In genomic region chr7:77791336-77791735, GRCh38 we compare ENCODE assay signal across 15 cellular contexts. TPM values are rescaled to one million over a fixed set of nuclear protein-coding genes. Genes with fewer than 3 reads are reported as not detected.
A peak's percentile ranks its signal among the peaks of the same experiment; 100 is the strongest.
DNase-seq lines count a peak whose midpoint lies in the region; ATAC-seq and TF ChIP-seq lines count a peak whose summit lies in the region.
"Had no signal": no experiment of that assay in that cellular context is flagged by ENCODE, and none has a peak within 500 bp of the region (broad histone marks: within the 10 kb centered on the region; RNA-seq: fewer than 3 reads in every experiment).

No MANE protein-coding gene starts in this region.

- no peak for TF ChIP-seq CTCF in left lung (IDR thresholded peaks at IDR 0.05)

- peak overlapping the region in 1 of 2 donors; percentile 60 for H3K27ac ChIP-seq in left lung
- H3K27ac ChIP-seq: ovary, SJSA1, thoracic aorta had no signal

- H3K36me3 ChIP-seq in left lung: peaks cover 0 to 6% of the 10 kb centered on the region in 2 donors
- H3K36me3 ChIP-seq: ovary, thoracic aorta had no signal

- intact Hi-C loops in left lung (cut with DNase I): no loop called here

- H3K9me3 ChIP-seq in left lung: no peaks in the 10 kb centered on the region
- H3K9me3 ChIP-seq: ovary, SJSA1, thoracic aorta had no signal

- H3K4me1 ChIP-seq in left lung: peaks cover 2 to 46% of the 10 kb centered on the region in 2 donors

- H3K27me3 ChIP-seq in left lung: no peaks in the 10 kb centered on the region
- H3K27me3 ChIP-seq: ovary, SJSA1 had no signal

- DNase-seq in DMS153 treated with DMSO at 0.1 percent for 48 hours (lab: John Stamatoyannopoulos, UW; ENCODE audit: unreplicated experiment) (peak; percentile 81), NCI-H1105 (lab: John Stamatoyannopoulos, UW) (peak; percentile 4), NCI-H748 (lab: John Stamatoyannopoulos, UW; ENCODE audit: unreplicated experiment) (peak; percentile 91), left lung (no peak), activated T-cell treated with anti-CD3 and anti-CD28 coated beads for 4 hours (no peak), AG20443 (ENCODE audit: low spot score) (no peak)
- DNase-seq: activated naive CD4-positive, alpha-beta T cell treated with anti-CD3 and anti-CD28 coated beads, Interleukin-2, amount 50 U/mL, for 16 hours; immature natural killer cell; midbrain; NCI-H82; ovary had no signal

- no peak overlapping the region for H3K4me3 ChIP-seq in left lung
- H3K4me3 ChIP-seq: ovary, SJSA1, thoracic aorta had no signal

- ATAC-seq in left lung (peak; percentile 72), GM21381 (IDR thresholded peaks at IDR 0.05; ENCODE audit: unreplicated experiment) (no peak), HG02885 (IDR thresholded peaks at IDR 0.05; ENCODE audit: poor library complexity, unreplicated experiment) (no peak)

RNA-seq across cellular contexts. Expression of gene TMEM60, which starts 6.9 kb away (rescaled TPM):
- total RNA-seq in left lung: 10 to 100 TPM; 21.1 to 22.1 TPM

RNA-seq across cellular contexts. Expression of gene PHTF2, which starts 7.2 kb away (rescaled TPM):
- total RNA-seq in left lung: 10 to 100 TPM; 16.2 to 20.0 TPM

Comparison
In these comparisons a context has a peak if more than half of its experiments do, and no peak if none do; other contexts are left out.
1. DNase-seq: peak in DMS153 treated with DMSO at 0.1 percent for 48 hours (single experiment), NCI-H1105 (single experiment) and NCI-H748 (single experiment); none in left lung (0 of 2), activated T-cell treated with anti-CD3 and anti-CD28 coated beads for 4 hours (single experiment) and AG20443 (single experiment).